Comparison of ENCODE assay signal across 1 cellular context in the genomic region with DNA sequence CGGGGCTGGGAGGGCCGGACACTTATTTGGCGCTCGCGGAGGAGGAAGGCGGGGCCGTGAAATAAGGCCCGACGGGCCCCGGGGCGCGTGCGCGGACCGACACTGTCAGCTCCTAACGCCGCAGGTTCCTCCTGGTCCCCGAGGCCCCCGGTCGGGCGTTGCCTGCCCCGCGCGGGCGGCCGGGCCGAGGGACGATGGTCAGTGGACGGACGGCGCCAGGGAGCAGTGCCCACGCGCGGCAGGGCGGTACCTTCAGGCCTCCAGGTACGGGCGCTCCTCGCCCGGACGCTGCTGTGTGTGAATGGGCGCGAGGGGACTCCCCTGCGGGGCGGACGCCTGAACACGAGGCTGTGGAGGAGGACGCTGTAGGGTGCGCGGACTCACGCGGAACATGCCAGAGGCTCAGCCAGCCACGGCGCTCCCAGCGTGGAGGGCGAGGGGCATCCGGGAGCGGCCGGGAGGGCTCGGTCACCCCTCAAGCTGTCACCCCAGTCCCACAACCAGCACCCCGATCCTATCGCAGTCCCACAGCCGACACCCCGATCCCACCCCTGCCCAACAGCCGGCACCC.
TF ChIP-seq lines count a peak whose summit lies in the region.

No MANE protein-coding gene starts in this region.

TF ChIP-seq in HepG2, 621 proteins besides CTCF, POLR2A, EP300 and RAD21 (continued from another document and continues in another):
- TF ChIP-seq, protein P1, sequence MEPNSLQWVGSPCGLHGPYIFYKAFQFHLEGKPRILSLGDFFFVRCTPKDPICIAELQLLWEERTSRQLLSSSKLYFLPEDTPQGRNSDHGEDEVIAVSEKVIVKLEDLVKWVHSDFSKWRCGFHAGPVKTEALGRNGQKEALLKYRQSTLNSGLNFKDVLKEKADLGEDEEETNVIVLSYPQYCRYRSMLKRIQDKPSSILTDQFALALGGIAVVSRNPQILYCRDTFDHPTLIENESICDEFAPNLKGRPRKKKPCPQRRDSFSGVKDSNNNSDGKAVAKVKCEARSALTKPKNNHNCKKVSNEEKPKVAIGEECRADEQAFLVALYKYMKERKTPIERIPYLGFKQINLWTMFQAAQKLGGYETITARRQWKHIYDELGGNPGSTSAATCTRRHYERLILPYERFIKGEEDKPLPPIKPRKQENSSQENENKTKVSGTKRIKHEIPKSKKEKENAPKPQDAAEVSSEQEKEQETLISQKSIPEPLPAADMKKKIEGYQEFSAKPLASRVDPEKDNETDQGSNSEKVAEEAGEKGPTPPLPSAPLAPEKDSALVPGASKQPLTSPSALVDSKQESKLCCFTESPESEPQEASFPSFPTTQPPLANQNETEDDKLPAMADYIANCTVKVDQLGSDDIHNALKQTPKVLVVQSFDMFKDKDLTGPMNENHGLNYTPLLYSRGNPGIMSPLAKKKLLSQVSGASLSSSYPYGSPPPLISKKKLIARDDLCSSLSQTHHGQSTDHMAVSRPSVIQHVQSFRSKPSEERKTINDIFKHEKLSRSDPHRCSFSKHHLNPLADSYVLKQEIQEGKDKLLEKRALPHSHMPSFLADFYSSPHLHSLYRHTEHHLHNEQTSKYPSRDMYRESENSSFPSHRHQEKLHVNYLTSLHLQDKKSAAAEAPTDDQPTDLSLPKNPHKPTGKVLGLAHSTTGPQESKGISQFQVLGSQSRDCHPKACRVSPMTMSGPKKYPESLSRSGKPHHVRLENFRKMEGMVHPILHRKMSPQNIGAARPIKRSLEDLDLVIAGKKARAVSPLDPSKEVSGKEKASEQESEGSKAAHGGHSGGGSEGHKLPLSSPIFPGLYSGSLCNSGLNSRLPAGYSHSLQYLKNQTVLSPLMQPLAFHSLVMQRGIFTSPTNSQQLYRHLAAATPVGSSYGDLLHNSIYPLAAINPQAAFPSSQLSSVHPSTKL (CRISPR knock-in tag; IDR thresholded peaks at IDR 0.05), result peak; percentile 56; the same call in 1 of the 2 replicates
- peak; percentile 85; the same call in 1 of the 2 replicates for TF ChIP-seq ELK4 (CRISPR knock-in tag; IDR thresholded peaks at IDR 0.05; ENCODE audit: borderline replicate concordance)
- TF ChIP-seq, protein P2, sequence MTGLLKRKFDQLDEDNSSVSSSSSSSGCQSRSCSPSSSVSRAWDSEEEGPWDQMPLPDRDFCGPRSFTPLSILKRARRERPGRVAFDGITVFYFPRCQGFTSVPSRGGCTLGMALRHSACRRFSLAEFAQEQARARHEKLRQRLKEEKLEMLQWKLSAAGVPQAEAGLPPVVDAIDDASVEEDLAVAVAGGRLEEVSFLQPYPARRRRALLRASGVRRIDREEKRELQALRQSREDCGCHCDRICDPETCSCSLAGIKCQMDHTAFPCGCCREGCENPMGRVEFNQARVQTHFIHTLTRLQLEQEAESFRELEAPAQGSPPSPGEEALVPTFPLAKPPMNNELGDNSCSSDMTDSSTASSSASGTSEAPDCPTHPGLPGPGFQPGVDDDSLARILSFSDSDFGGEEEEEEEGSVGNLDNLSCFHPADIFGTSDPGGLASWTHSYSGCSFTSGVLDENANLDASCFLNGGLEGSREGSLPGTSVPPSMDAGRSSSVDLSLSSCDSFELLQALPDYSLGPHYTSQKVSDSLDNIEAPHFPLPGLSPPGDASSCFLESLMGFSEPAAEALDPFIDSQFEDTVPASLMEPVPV (CRISPR knock-in tag; IDR thresholded peaks at IDR 0.05), result peak; percentile 98
- TF ChIP-seq KLF9 (CRISPR knock-in tag; IDR thresholded peaks at IDR 0.05; ENCODE audit: low read depth), result no peak
- no peak; the same call in 1 of the 2 replicates for TF ChIP-seq ZBTB39 (CRISPR knock-in tag; IDR thresholded peaks at IDR 0.05)
- TF ChIP-seq NFE2L2 (IDR thresholded peaks at IDR 0.05; ENCODE audit: low read length), result no peak
- TF ChIP-seq MIER3 (CRISPR knock-in tag; IDR thresholded peaks at IDR 0.05; ENCODE audit: borderline replicate concordance), result 0 out of 2 replicates have a peak, but pooled peaks have one; percentile 82
- TF ChIP-seq MBD4 (IDR thresholded peaks at IDR 0.05; ENCODE audit: borderline replicate concordance, low read length), result no peak
- TF ChIP-seq NFYC (CRISPR knock-in tag; IDR thresholded peaks at IDR 0.05), result 0 out of 2 replicates have a peak, but pooled peaks have one; percentile 11
- peak; percentile 55; the same call in 1 of the 2 replicates for TF ChIP-seq KMT2B (CRISPR knock-in tag; IDR thresholded peaks at IDR 0.05)
- TF ChIP-seq JUNB (CRISPR knock-in tag; IDR thresholded peaks at IDR 0.05; ENCODE audit: borderline replicate concordance), result no peak
- peak; percentile 99 for TF ChIP-seq ZNF333 (CRISPR knock-in tag; IDR thresholded peaks at IDR 0.05; ENCODE audit: borderline replicate concordance)
- TF ChIP-seq MTA1 (CRISPR knock-in tag; IDR thresholded peaks at IDR 0.05; ENCODE audit: borderline replicate concordance), result peak; percentile 85; the same call in 1 of the 2 replicates
- peak; percentile 90; the same call in 1 of the 2 replicates for TF ChIP-seq ZNF326 (CRISPR knock-in tag; IDR thresholded peaks at IDR 0.05; ENCODE audit: borderline replicate concordance)
- peak; percentile 82; the same call in 1 of the 2 replicates for TF ChIP-seq KDM4B (CRISPR knock-in tag; IDR thresholded peaks at IDR 0.05)
- TF ChIP-seq MED13 (CRISPR knock-in tag; IDR thresholded peaks at IDR 0.05), result peak; percentile 87
- TF ChIP-seq ZNF17 (CRISPR knock-in tag; IDR thresholded peaks at IDR 0.05), result no peak
- TF ChIP-seq, protein P3, sequence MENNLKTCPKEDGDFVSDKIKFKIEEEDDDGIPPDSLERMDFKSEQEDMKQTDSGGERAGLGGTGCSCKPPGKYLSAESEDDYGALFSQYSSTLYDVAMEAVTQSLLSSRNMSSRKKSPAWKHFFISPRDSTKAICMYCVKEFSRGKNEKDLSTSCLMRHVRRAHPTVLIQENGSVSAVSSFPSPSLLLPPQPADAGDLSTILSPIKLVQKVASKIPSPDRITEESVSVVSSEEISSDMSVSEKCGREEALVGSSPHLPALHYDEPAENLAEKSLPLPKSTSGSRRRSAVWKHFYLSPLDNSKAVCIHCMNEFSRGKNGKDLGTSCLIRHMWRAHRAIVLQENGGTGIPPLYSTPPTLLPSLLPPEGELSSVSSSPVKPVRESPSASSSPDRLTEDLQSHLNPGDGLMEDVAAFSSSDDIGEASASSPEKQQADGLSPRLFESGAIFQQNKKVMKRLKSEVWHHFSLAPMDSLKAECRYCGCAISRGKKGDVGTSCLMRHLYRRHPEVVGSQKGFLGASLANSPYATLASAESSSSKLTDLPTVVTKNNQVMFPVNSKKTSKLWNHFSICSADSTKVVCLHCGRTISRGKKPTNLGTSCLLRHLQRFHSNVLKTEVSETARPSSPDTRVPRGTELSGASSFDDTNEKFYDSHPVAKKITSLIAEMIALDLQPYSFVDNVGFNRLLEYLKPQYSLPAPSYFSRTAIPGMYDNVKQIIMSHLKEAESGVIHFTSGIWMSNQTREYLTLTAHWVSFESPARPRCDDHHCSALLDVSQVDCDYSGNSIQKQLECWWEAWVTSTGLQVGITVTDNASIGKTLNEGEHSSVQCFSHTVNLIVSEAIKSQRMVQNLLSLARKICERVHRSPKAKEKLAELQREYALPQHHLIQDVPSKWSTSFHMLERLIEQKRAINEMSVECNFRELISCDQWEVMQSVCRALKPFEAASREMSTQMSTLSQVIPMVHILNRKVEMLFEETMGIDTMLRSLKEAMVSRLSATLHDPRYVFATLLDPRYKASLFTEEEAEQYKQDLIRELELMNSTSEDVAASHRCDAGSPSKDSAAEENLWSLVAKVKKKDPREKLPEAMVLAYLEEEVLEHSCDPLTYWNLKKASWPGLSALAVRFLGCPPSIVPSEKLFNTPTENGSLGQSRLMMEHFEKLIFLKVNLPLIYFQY (CRISPR knock-in tag; IDR thresholded peaks at IDR 0.05; ENCODE audit: borderline replicate concordance), result peak; percentile 60; the same call in 1 of the 2 replicates
- TF ChIP-seq RELA (CRISPR knock-in tag; IDR thresholded peaks at IDR 0.05), result peak; percentile 87
- TF ChIP-seq PAF1 (CRISPR knock-in tag; IDR thresholded peaks at IDR 0.05), result peak; percentile 68; the same call in 1 of the 2 replicates
- peak; percentile 94 for TF ChIP-seq MEIS1 (CRISPR knock-in tag; IDR thresholded peaks at IDR 0.05; ENCODE audit: borderline replicate concordance)
- peak; percentile 98; the same call in 1 of the 2 replicates for TF ChIP-seq AHR (CRISPR knock-in tag; IDR thresholded peaks at IDR 0.05)
- TF ChIP-seq TCF7 (IDR thresholded peaks at IDR 0.05; ENCODE audit: low read depth), result no peak
- TF ChIP-seq ZGPAT (CRISPR knock-in tag; IDR thresholded peaks at IDR 0.05), result peak; percentile 96
- TF ChIP-seq ZNF264 (CRISPR knock-in tag; IDR thresholded peaks at IDR 0.05), result peak; percentile 84
- no peak for TF ChIP-seq ZMYM2 (CRISPR knock-in tag; IDR thresholded peaks at IDR 0.05)
- TF ChIP-seq ZNF136 (CRISPR knock-in tag; IDR thresholded peaks at IDR 0.05; ENCODE audit: low read depth), result 0 out of 2 replicates have a peak, but pooled peaks have one; percentile 75
- TF ChIP-seq RFX5 (IDR thresholded peaks at IDR 0.05; ENCODE audit: low read depth, low read length), result no peak
- TF ChIP-seq GATA4 (IDR thresholded peaks at IDR 0.05; ENCODE audit: borderline replicate concordance, low read depth), result no peak; the same call in 1 of the 2 replicates
- TF ChIP-seq SRSF9 (IDR thresholded peaks at IDR 0.05; ENCODE audit: borderline replicate concordance, insufficient read depth, low read depth, low read length, poor library complexity, severe bottlenecking), result no peak
- 0 out of 2 replicates have a peak, but pooled peaks have one; percentile 23 for TF ChIP-seq SMYD3 (CRISPR knock-in tag; IDR thresholded peaks at IDR 0.05)
- TF ChIP-seq ZNF329 (CRISPR knock-in tag; IDR thresholded peaks at IDR 0.05; ENCODE audit: low read depth), result 0 out of 2 replicates have a peak, but pooled peaks have one; percentile 76
- no peak for TF ChIP-seq RAD51 (IDR thresholded peaks at IDR 0.05; ENCODE audit: borderline replicate concordance)
- TF ChIP-seq ZNF20 (CRISPR knock-in tag; IDR thresholded peaks at IDR 0.05), result no peak
- peak; percentile 94; the same call in 1 of the 2 replicates for TF ChIP-seq ZNF773 (CRISPR knock-in tag; IDR thresholded peaks at IDR 0.05; ENCODE audit: borderline replicate concordance)
- TF ChIP-seq ZNF18 (CRISPR knock-in tag; IDR thresholded peaks at IDR 0.05; ENCODE audit: insufficient replicate concordance), result no peak
- TF ChIP-seq ZNF260 (CRISPR knock-in tag; IDR thresholded peaks at IDR 0.05; ENCODE audit: borderline replicate concordance, low read depth), result no peak; the same call in 1 of the 2 replicates
- peak; percentile 90; the same call in 1 of the 2 replicates for TF ChIP-seq IRX3 (CRISPR knock-in tag; IDR thresholded peaks at IDR 0.05; ENCODE audit: borderline replicate concordance, low read depth)
